ENCODE assay signal across 19 cellular contexts in the genomic region with DNA sequence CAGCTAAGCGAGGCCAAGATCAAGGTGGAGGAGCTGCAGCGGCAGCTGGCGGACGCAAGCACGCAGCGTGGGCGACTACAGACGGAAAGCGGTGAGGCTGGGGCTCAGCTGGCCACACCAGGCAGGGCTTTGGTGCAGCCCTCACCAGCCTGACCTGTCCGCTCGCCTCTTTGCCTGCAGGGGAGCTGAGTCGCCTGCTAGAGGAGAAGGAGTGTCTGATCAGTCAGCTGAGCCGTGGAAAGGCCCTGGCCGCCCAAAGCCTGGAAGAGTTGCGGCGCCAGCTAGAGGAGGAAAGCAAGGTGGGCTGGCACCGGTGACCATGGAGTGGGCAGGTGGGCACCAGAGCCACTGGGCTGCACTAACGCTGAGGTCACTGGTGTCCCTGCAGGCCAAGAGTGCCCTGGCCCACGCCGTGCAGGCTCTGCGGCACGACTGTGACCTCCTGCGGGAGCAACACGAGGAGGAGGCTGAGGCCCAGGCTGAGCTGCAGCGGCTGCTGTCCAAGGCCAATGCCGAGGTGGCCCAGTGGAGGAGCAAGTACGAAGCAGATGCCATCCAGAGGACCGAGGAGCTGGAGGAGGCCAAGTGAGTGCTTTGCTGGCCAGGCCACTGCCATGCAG. TPM values are rescaled to one million over a fixed set of nuclear protein-coding genes. Genes with fewer than 3 reads are reported as not detected.
A peak's percentile ranks its signal among the peaks of the same experiment; 100 is the strongest.
DNase-seq lines count a peak whose midpoint lies in the region; ATAC-seq and TF ChIP-seq lines count a peak whose summit lies in the region.
"Had no signal": no experiment of that assay in that cellular context is flagged by ENCODE, and none has a peak within 500 bp of the region (broad histone marks: within the 10 kb centered on the region; RNA-seq: fewer than 3 reads in every experiment).

No MANE protein-coding gene starts in this region.

- peak overlapping the region in 2 of 3 donors; percentile 14 to 50 for H3K9ac ChIP-seq in skeletal muscle tissue (ENCODE audit: low read depth in 1 of 3, low read length in 3 of 3)

- H3K27me3 ChIP-seq in skeletal muscle tissue (ENCODE audit: control insufficient read depth in 3 of 3, insufficient read depth in 3 of 3, low read length in 3 of 3) = no peaks in the 10 kb centered on the region
- H3K27me3 ChIP-seq: body of pancreas, esophagus muscularis mucosa, neutrophil, stomach, vagina had no signal

- no peak overlapping the region for H3K4me3 ChIP-seq in epithelial cell of esophagus (ENCODE audit: low read length)
- H3K4me3 ChIP-seq in skeletal muscle tissue (ENCODE audit: low read length in 3 of 3) = no peak overlapping the region
- H3K4me3 ChIP-seq: body of pancreas, esophagus muscularis mucosa, stomach, vagina had no signal

- peaks cover 85 to 97% (median 95%) of the 10 kb centered on the region in 3 donors for H3K36me3 ChIP-seq in skeletal muscle tissue (ENCODE audit: control insufficient read depth in 3 of 3, insufficient read depth in 3 of 3, low read length in 3 of 3)

- H3K27ac ChIP-seq in RWPE1 = peak overlapping the region; percentile 12
- H3K27ac ChIP-seq in skeletal muscle tissue (ENCODE audit: low read depth, low read length) = no peak overlapping the region
- H3K27ac ChIP-seq: body of pancreas, esophagus muscularis mucosa, neutrophil, stomach, vagina had no signal

- no peak for ATAC-seq in activated naive CD4-positive, alpha-beta T cell treated with anti-CD3 and anti-CD28 coated beads, Interleukin-2, amount 50 U/mL, for 72 hours
- no peak for ATAC-seq in GM18868 (IDR thresholded peaks at IDR 0.05; ENCODE audit: unreplicated experiment)
- ATAC-seq in GM21447 (IDR thresholded peaks at IDR 0.05; ENCODE audit: unreplicated experiment) = no peak
- ATAC-seq: body of pancreas, sciatic nerve had no signal

- peak overlapping the region; percentile 68 to 89 for H3K27ac Mint-ChIP-seq in activated naive CD4-positive, alpha-beta T cell treated with anti-CD3 and anti-CD28 coated beads, Interleukin-2, amount 50 U/mL, for 72 hours

- no peak for TF ChIP-seq CTCF in RWPE1 (conservative IDR thresholded peaks at IDR 0.05; ENCODE audit: low read depth)
- TF ChIP-seq CTCF in epithelial cell of esophagus (IDR thresholded peaks at IDR 0.05; ENCODE audit: insufficient read depth, low read depth, low read length, missing control alignments) = no peak

- H3K36me3 Mint-ChIP-seq in activated naive CD4-positive, alpha-beta T cell treated with anti-CD3 and anti-CD28 coated beads, Interleukin-2, amount 50 U/mL, for 72 hours = peaks cover 0 to 6% of the 10 kb centered on the region in 2 donors

- CTCF ChIA-PET in RWPE1 (lab: Yijun Ruan, JAX) = interaction anchor here (0.5 to 1.6 kb wide), 5 partner anchors 9 to 163 kb away, joined by 3 to 5 read pairs (median 4); no protein-coding TSS in a partner anchor

- H3K9me3 ChIP-seq in skeletal muscle tissue (ENCODE audit: control insufficient read depth in 3 of 3, low read length in 3 of 3) = no peaks in the 10 kb centered on the region
- H3K9me3 ChIP-seq: body of pancreas, esophagus muscularis mucosa, neutrophil, stomach, vagina had no signal

- POLR2A ChIA-PET in RWPE1 (lab: Yijun Ruan, JAX; ENCODE audit: low non-redundant PET) = no interaction called here

- peaks cover 0 to 38% (median 17%) of the 10 kb centered on the region in 3 donors for H3K4me1 ChIP-seq in skeletal muscle tissue (ENCODE audit: control insufficient read depth in 3 of 3, insufficient read depth in 3 of 3, low read length in 3 of 3)
- H3K4me1 ChIP-seq: body of pancreas, vagina had no signal

- DNase-seq in activated naive CD4-positive, alpha-beta T cell treated with anti-CD3 and anti-CD28 coated beads, Interleukin-2, amount 50 U/mL, for 72 hours (ENCODE audit: low spot score in 2 of 2) = no peak
- DNase-seq in activated naive CD4-positive, alpha-beta T cell (lab: John Stamatoyannopoulos, UW) = no peak
- no peak for DNase-seq in RWPE1 (ENCODE audit: low spot score)
- DNase-seq in epithelial cell of esophagus (ENCODE audit: low read depth) = peak; percentile 36
- DNase-seq in activated effector memory CD4-positive, alpha-beta T cell treated with Interleukin-2 at 50 U/mL for 16 hours = no peak
- DNase-seq: activated CD4-positive, alpha-beta T cell treated with anti-CD3 and anti-CD28 coated beads for 4 hours; body of pancreas; DMS79; MV-4-11; NCI-H2081; stomach had no signal

- H3K9me3 Mint-ChIP-seq in activated naive CD4-positive, alpha-beta T cell treated with anti-CD3 and anti-CD28 coated beads, Interleukin-2, amount 50 U/mL, for 72 hours = no peaks in the 10 kb centered on the region

RNA-seq across cellular contexts. Expression of gene MYH7B, which starts 42.8 kb away (rescaled TPM):
- under 1 TPM in 1 of 2 donors, not detected in 1; 0.70 TPM for total RNA-seq in activated naive CD4-positive, alpha-beta T cell treated with anti-CD3 and anti-CD28 coated beads, Interleukin-2, amount 50 U/mL, for 72 hours
- 19.3 TPM for total RNA-seq in skeletal muscle tissue
- total RNA-seq: dermis microvascular lymphatic vessel endothelial cell had no signal

RNA-seq across cellular contexts. Expression of gene GSS, which starts 42.8 kb away (rescaled TPM):
- total RNA-seq in activated naive CD4-positive, alpha-beta T cell treated with anti-CD3 and anti-CD28 coated beads, Interleukin-2, amount 50 U/mL, for 72 hours = 10 to 100 TPM; 59.7 to 74.2 TPM
- 18.3 TPM for total RNA-seq in skeletal muscle tissue

Comparison
In these comparisons a context has a peak if more than half of its experiments do, and no peak if none do; other contexts are left out.
1. RNA of gene MYH7B, which starts 42.8 kb away (total RNA-seq): 19.3 TPM in skeletal muscle tissue (single experiment); 0.70 TPM in activated naive CD4-positive, alpha-beta T cell treated with anti-CD3 and anti-CD28 coated beads, Interleukin-2, amount 50 U/mL, for 72 hours; every median in the first group is over 10 times any median in the second.